ENCODE assay signal across 10 cellular contexts in genomic region chr4:68347845-68348244, GRCh38. TPM values are rescaled to one million over a fixed set of nuclear protein-coding genes. Genes with fewer than 3 reads are reported as not detected.
DNase-seq lines count a peak whose midpoint lies in the region; ATAC-seq and TF ChIP-seq lines count a peak whose summit lies in the region.
"Had no signal": no experiment of that assay in that cellular context is flagged by ENCODE, and none has a peak within 500 bp of the region (broad histone marks: within the 10 kb centered on the region; RNA-seq: fewer than 3 reads in every experiment).

No MANE protein-coding gene starts in this region.

- peaks cover 62% of the 10 kb centered on the region for H4K20me1 ChIP-seq in hepatocyte (ENCODE audit: insufficient read depth, poor library complexity, severe bottlenecking)

- no peaks in the 10 kb centered on the region for H3K9me2 ChIP-seq in hepatocyte (replicated peaks; ENCODE audit: insufficient read depth)

- H3K36me3 ChIP-seq in hepatocyte (replicated peaks; ENCODE audit: insufficient read depth, low read depth) = no peaks in the 10 kb centered on the region

- no peak for ATAC-seq in stimulated activated effector memory CD8-positive, alpha-beta T cell treated with anti-CD3 and anti-CD28 coated beads, Interleukin-12 subunit alpha, Interleukin-12 subunit beta, amount 100 ng/mL, for 72 hours
- ATAC-seq: body of pancreas had no signal

- peak overlapping the region; percentile 99 for H3K27ac ChIP-seq in hepatocyte

- TF ChIP-seq CTCF in HFF-Myc (IDR thresholded peaks at IDR 0.05; ENCODE audit: low read depth, low read length, missing control alignments) = no peak
- TF ChIP-seq CTCF in hepatocyte (IDR thresholded peaks at IDR 0.05; ENCODE audit: poor library complexity) = no peak
- no peak for TF ChIP-seq CTCF in GM10248 (IDR thresholded peaks at IDR 0.05; ENCODE audit: control extremely low read depth, extremely low read depth, low read depth, missing control alignments)

- H2AFZ ChIP-seq in hepatocyte = no peak overlapping the region

- H3K27me3 Mint-ChIP-seq in activated CD4-positive, alpha-beta memory T cell treated with anti-CD3 and anti-CD28 coated beads for 36 hours = no peaks in the 10 kb centered on the region

- H3K4me3 ChIP-seq in HFF-Myc (replicated peaks; ENCODE audit: low read depth, low read length) (peak overlapping the region; percentile 74), hepatocyte (peak overlapping the region; percentile 68)

- H3K36me3 Mint-ChIP-seq in activated CD4-positive, alpha-beta memory T cell treated with anti-CD3 and anti-CD28 coated beads for 36 hours = peaks cover 17% of the 10 kb centered on the region
- H3K36me3 Mint-ChIP-seq in stimulated activated effector memory CD8-positive, alpha-beta T cell treated with anti-CD3 and anti-CD28 coated beads, Interleukin-12 subunit alpha, Interleukin-12 subunit beta, amount 100 ng/mL, for 72 hours = peaks cover 41% of the 10 kb centered on the region

- POLR2A ChIA-PET in activated CD4-positive, alpha-beta memory T cell treated with anti-CD3 and anti-CD28 coated beads for 36 hours (lab: Charles Lee) = no interaction called here
- POLR2A ChIA-PET in GM10248 (lab: Yijun Ruan, JAX) = no interaction called here

- CTCF ChIA-PET in activated CD4-positive, alpha-beta memory T cell treated with anti-CD3 and anti-CD28 coated beads for 36 hours (lab: Charles Lee) = interaction anchor here (0.7 to 2.2 kb wide), 2 partner anchors 28 to 76 kb away, joined by 3 to 10 read pairs; no protein-coding TSS in a partner anchor
- CTCF ChIA-PET in GM10248 (lab: Yijun Ruan, JAX) = interaction anchor here (1.7 kb wide), 1 partner anchor 26 kb away, joined by 5 read pairs; no protein-coding TSS in a partner anchor

- peak overlapping the region; percentile 13 for H3K27ac Mint-ChIP-seq in activated CD4-positive, alpha-beta memory T cell treated with anti-CD3 and anti-CD28 coated beads for 36 hours
- H3K27ac Mint-ChIP-seq in stimulated activated effector memory CD8-positive, alpha-beta T cell treated with anti-CD3 and anti-CD28 coated beads, Interleukin-12 subunit alpha, Interleukin-12 subunit beta, amount 100 ng/mL, for 72 hours = peak overlapping the region; percentile 99

- no peaks in the 10 kb centered on the region for H3K27me3 ChIP-seq in hepatocyte
- H3K27me3 ChIP-seq: body of pancreas had no signal

- intact Hi-C loops in activated CD4-positive, alpha-beta memory T cell treated with anti-CD3 and anti-CD28 coated beads for 36 hours (cut with micrococcal nuclease) = loop anchor here (1.0 to 10.0 kb wide), 2 partner anchors 9 to 823 kb away; no protein-coding TSS in a partner anchor

- no peaks in the 10 kb centered on the region for H3K9me3 Mint-ChIP-seq in activated CD4-positive, alpha-beta memory T cell treated with anti-CD3 and anti-CD28 coated beads for 36 hours
- H3K9me3 Mint-ChIP-seq in stimulated activated effector memory CD8-positive, alpha-beta T cell treated with anti-CD3 and anti-CD28 coated beads, Interleukin-12 subunit alpha, Interleukin-12 subunit beta, amount 100 ng/mL, for 72 hours = no peaks in the 10 kb centered on the region

- peak overlapping the region; percentile 97 for H3K4me3 Mint-ChIP-seq in activated CD4-positive, alpha-beta memory T cell treated with anti-CD3 and anti-CD28 coated beads for 36 hours
- peak overlapping the region; percentile 97 for H3K4me3 Mint-ChIP-seq in stimulated activated effector memory CD8-positive, alpha-beta T cell treated with anti-CD3 and anti-CD28 coated beads, Interleukin-12 subunit alpha, Interleukin-12 subunit beta, amount 100 ng/mL, for 72 hours

- H3K4me1 ChIP-seq in hepatocyte (ENCODE audit: insufficient read depth) = peaks cover 18% of the 10 kb centered on the region

- no peak for DNase-seq in HFF-Myc (ENCODE audit: extremely low read depth, low read depth)
- DNase-seq in activated CD4-positive, alpha-beta memory T cell treated with anti-CD3 and anti-CD28 coated beads for 36 hours = no peak
- no peak for DNase-seq in hepatocyte (ENCODE audit: low spot score)
- DNase-seq in stimulated activated effector memory CD8-positive, alpha-beta T cell treated with anti-CD3 and anti-CD28 coated beads, Interleukin-12 subunit alpha, Interleukin-12 subunit beta, amount 100 ng/mL, for 72 hours (ENCODE audit: low spot score in 2 of 2) = no peak
- DNase-seq in cerebellum (ENCODE audit: low spot score) = no peak
- DNase-seq in stimulated activated CD4-positive, alpha-beta T cell treated with anti-CD3 and anti-CD28 coated beads, Interleukin-2, amount 100 ng/mL, for 48 hours = no peak
- DNase-seq in GM10248 (ENCODE audit: extremely low spot score) = no peak
- DNase-seq in COLO668 (lab: John Stamatoyannopoulos, UW; ENCODE audit: unreplicated experiment) = no peak
- DNase-seq: body of pancreas, NCI-H526 had no signal

- no peaks in the 10 kb centered on the region for H3K9me3 ChIP-seq in hepatocyte (ENCODE audit: low read depth)
- H3K9me3 ChIP-seq: body of pancreas had no signal

- peaks cover 69% of the 10 kb centered on the region for H3K79me2 ChIP-seq in hepatocyte

- H3K4me1 Mint-ChIP-seq in activated CD4-positive, alpha-beta memory T cell treated with anti-CD3 and anti-CD28 coated beads for 36 hours (ENCODE audit: low read depth) = peaks cover 44% of the 10 kb centered on the region
- peaks cover 32% of the 10 kb centered on the region for H3K4me1 Mint-ChIP-seq in stimulated activated effector memory CD8-positive, alpha-beta T cell treated with anti-CD3 and anti-CD28 coated beads, Interleukin-12 subunit alpha, Interleukin-12 subunit beta, amount 100 ng/mL, for 72 hours

- peak overlapping the region; percentile 75 for H3K4me2 ChIP-seq in hepatocyte

- 4% methylated on average over 5 of the region's 5 CpGs for WGBS in hepatocyte (ENCODE audit: low lambda C conversion rate, missing lambda C conversion rate)

RNA-seq across cellular contexts. Expression of gene YTHDC1, which starts 2.0 kb away (rescaled TPM):
- total RNA-seq in activated CD4-positive, alpha-beta memory T cell treated with anti-CD3 and anti-CD28 coated beads for 36 hours = 10 to 100 TPM; 66.8 to 68.5 TPM
- total RNA-seq in hepatocyte = 75.4 and 79.3 TPM in 2 replicates
- polyA plus RNA-seq in hepatocyte = 45.3 and 48.6 TPM in 2 replicates
- total RNA-seq in cerebellum = 96.5 TPM
